In the genomic region with DNA sequence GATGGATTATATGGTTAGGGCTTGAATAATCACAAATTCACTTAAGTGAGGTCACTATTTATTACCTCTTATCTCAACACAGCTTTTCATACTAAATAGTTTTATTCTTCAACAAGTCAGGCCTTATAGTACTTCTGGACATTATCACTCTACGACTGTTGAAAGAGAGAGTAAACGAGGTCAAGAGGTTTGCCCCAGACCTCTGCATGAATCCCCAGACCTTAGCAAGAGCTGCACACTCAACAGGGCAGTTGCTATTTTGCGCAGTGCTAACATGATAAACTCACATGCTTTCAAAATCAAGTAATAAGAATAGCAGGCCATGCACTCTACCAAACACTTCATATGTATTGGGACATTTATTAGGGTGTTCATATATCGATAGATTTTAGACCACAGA, we compare ENCODE assay signal across 19 cellular contexts.
DNase-seq lines count a peak whose midpoint lies in the region; ATAC-seq and TF ChIP-seq lines count a peak whose summit lies in the region.
"Had no signal": no experiment of that assay in that cellular context is flagged by ENCODE, and none has a peak within 500 bp of the region (broad histone marks: within the 10 kb centered on the region; RNA-seq: fewer than 3 reads in every experiment).

No MANE protein-coding gene starts in this region.

- peak in 6 of 8 donors; percentile 58 to 92 (median 74) for ATAC-seq in heart right ventricle
- ATAC-seq in HG03521 (IDR thresholded peaks at IDR 0.05; ENCODE audit: unreplicated experiment) = no peak
- ATAC-seq: A549 had no signal

- peaks cover 7% of the 10 kb centered on the region for H3K4me1 Mint-ChIP-seq in neural progenitor cell
- H3K4me1 Mint-ChIP-seq: CD14-positive monocyte; CD4-positive, alpha-beta memory T cell had no signal

- peaks cover 0 to 27% (median 3%) of the 10 kb centered on the region in 9 donors for H3K4me1 ChIP-seq in heart right ventricle
- H3K4me1 ChIP-seq in neural progenitor cell = no peaks in the 10 kb centered on the region
- H3K4me1 ChIP-seq: BLaER1, HAP-1 had no signal

- no peaks in the 10 kb centered on the region for H3K79me2 ChIP-seq in neural progenitor cell (ENCODE audit: low read depth)

- H3K27ac Mint-ChIP-seq in neural progenitor cell = peak overlapping the region; percentile 33
- H3K27ac Mint-ChIP-seq: CD14-positive monocyte; CD4-positive, alpha-beta memory T cell had no signal

- H3F3A ChIP-seq in neural progenitor cell (ENCODE audit: low read depth) = no peaks in the 10 kb centered on the region

- no peaks in the 10 kb centered on the region for H3K36me3 Mint-ChIP-seq in neural progenitor cell
- H3K36me3 Mint-ChIP-seq: CD14-positive monocyte; CD4-positive, alpha-beta memory T cell had no signal

- H4K20me1 ChIP-seq in neural progenitor cell (ENCODE audit: low read depth) = no peaks in the 10 kb centered on the region
- H4K20me1 ChIP-seq: BLaER1 had no signal

- no peak overlapping the region for H3K4me2 ChIP-seq in neural progenitor cell
- H3K4me2 ChIP-seq: A549, BLaER1 had no signal

- no peak overlapping the region for H2AFZ ChIP-seq in neural progenitor cell (replicated peaks)
- H2AFZ ChIP-seq: GM23248 had no signal

- H3K36me3 ChIP-seq in heart right ventricle (no peaks in the 10 kb centered on the region), neural progenitor cell (no peaks in the 10 kb centered on the region)
- H3K36me3 ChIP-seq: BLaER1, HAP-1 had no signal

- H3K27me3 ChIP-seq in heart right ventricle (no peaks in the 10 kb centered on the region), neural progenitor cell (no peaks in the 10 kb centered on the region)
- H3K27me3 ChIP-seq: BLaER1 had no signal

- peak overlapping the region in 1 of 10 donors; percentile 23 for H3K27ac ChIP-seq in heart right ventricle
- no peak overlapping the region for H3K27ac ChIP-seq in neural progenitor cell
- H3K27ac ChIP-seq: 22Rv1, A549, BLaER1, GM23248, HL-60 had no signal

- no peak overlapping the region for H3K9ac ChIP-seq in neural progenitor cell
- H3K9ac ChIP-seq: BLaER1, GM23248 had no signal

- no peak for TF ChIP-seq CTCF in heart right ventricle (IDR thresholded peaks at IDR 0.05)
- TF ChIP-seq CTCF in neural progenitor cell (IDR thresholded peaks at IDR 0.05) = no peak

- peaks cover 8% of the 10 kb centered on the region for H3K9me3 Mint-ChIP-seq in neural progenitor cell

- H3K4me3 Mint-ChIP-seq in neural progenitor cell = no peak overlapping the region
- H3K4me3 Mint-ChIP-seq: CD14-positive monocyte; CD4-positive, alpha-beta memory T cell had no signal

- intact Hi-C loops in heart right ventricle (cut with DNase I) = no loop called here

- peaks cover 2% of the 10 kb centered on the region for H3K27me3 Mint-ChIP-seq in neural progenitor cell (ENCODE audit: insufficient read depth, low read depth)

- WGBS in heart right ventricle, 2 donors = 43 to 64% methylated on average over 4 of the region's 4 CpGs

- no peak overlapping the region for H3K4me3 ChIP-seq in heart right ventricle
- no peak overlapping the region for H3K4me3 ChIP-seq in neural progenitor cell
- H3K4me3 ChIP-seq: A549, BLaER1, GM23248, HAP-1 had no signal

- DNase-seq in NCI-H510A treated with DMSO at 0.1 percent for 48 hours (lab: John Stamatoyannopoulos, UW) = peak; percentile 52
- DNase-seq in NCI-H510A (lab: John Stamatoyannopoulos, UW) = no peak
- peak; percentile 98 for DNase-seq in amniotic epithelial cell (ENCODE audit: low read depth)
- no peak for DNase-seq in heart right ventricle
- DNase-seq in neural progenitor cell (ENCODE audit: low spot score) = no peak
- DNase-seq in nucleus accumbens (lab: John Stamatoyannopoulos, UW) = no peak
- DNase-seq in EL = no peak
- DNase-seq: CD4-positive, alpha-beta memory T cell; DMS153; DMS79; GF-D8; GM23248 had no signal

- H3K9me3 ChIP-seq in heart right ventricle (peaks cover 0 to 9% (median 0%) of the 10 kb centered on the region in 11 donors), neural progenitor cell (ENCODE audit: low read depth) (no peaks in the 10 kb centered on the region)
- H3K9me3 ChIP-seq: A549, BLaER1, HAP-1 had no signal

Comparison
In these comparisons a context has a peak if more than half of its experiments do, and no peak if none do; other contexts are left out.
1. DNase-seq: peak in NCI-H510A treated with DMSO at 0.1 percent for 48 hours (single experiment) and amniotic epithelial cell (single experiment); none in NCI-H510A (single experiment), heart right ventricle (0 of 2), neural progenitor cell (single experiment), nucleus accumbens (0 of 56) and EL (single experiment).